ENCODE assay signal across 18 cellular contexts in genomic region chr19:34299576-34299975, GRCh38. TPM values are rescaled to one million over a fixed set of nuclear protein-coding genes. Genes with fewer than 3 reads are reported as not detected.
DNase-seq lines count a peak whose midpoint lies in the region; ATAC-seq and TF ChIP-seq lines count a peak whose summit lies in the region.
"Had no signal": no experiment of that assay in that cellular context is flagged by ENCODE, and none has a peak within 500 bp of the region (broad histone marks: within the 10 kb centered on the region; RNA-seq: fewer than 3 reads in every experiment).

No MANE protein-coding gene starts in this region.

- H3K36me3 Mint-ChIP-seq in activated T-cell treated with anti-CD3 and anti-CD28 coated beads, Interleukin-2, amount 50 U/mL, for 24 hours (ENCODE audit: low read depth), result peaks cover 28% of the 10 kb centered on the region
- H3K36me3 Mint-ChIP-seq in endothelial cell (ENCODE audit: low read depth, unreplicated experiment), result peaks cover 11% of the 10 kb centered on the region
- peaks cover 0 to 27% (median 14%) of the 10 kb centered on the region in 5 donors for H3K36me3 Mint-ChIP-seq in naive thymus-derived CD4-positive, alpha-beta T cell
- H3K36me3 Mint-ChIP-seq in type B pancreatic cell, result peaks cover 14% of the 10 kb centered on the region

- POLR2A ChIA-PET in naive thymus-derived CD4-positive, alpha-beta T cell (lab: Charles Lee), result no interaction called here

- no peak overlapping the region for H3K27ac ChIP-seq in naive thymus-derived CD4-positive, alpha-beta T cell (ENCODE audit: low read depth, low read length)
- H3K27ac ChIP-seq: GM23248 had no signal

- H3K27me3 ChIP-seq in naive thymus-derived CD4-positive, alpha-beta T cell (ENCODE audit: control insufficient read depth in 2 of 2, insufficient read depth in 2 of 2, low read length in 2 of 2), result no peaks in the 10 kb centered on the region

- H3K4me1 ChIP-seq in naive thymus-derived CD4-positive, alpha-beta T cell (ENCODE audit: control insufficient read depth in 2 of 2, insufficient read depth in 2 of 2, low read length in 2 of 2), result no peaks in the 10 kb centered on the region

- peaks cover 0 to 18% (median 8%) of the 10 kb centered on the region in 3 experiments for H3K36me3 ChIP-seq in naive thymus-derived CD4-positive, alpha-beta T cell (ENCODE audit: control insufficient read depth in 2 of 3, insufficient read depth in 3 of 3, low read length in 3 of 3)

- H3K4me3 ChIP-seq in naive thymus-derived CD4-positive, alpha-beta T cell (ENCODE audit: low read length), result no peak overlapping the region
- H3K4me3 ChIP-seq: GM23248 had no signal

- no peak for ATAC-seq in naive thymus-derived CD4-positive, alpha-beta T cell
- no peak for ATAC-seq in Right ventricle myocardium superior (ENCODE audit: poor library complexity)
- ATAC-seq: HCT116 had no signal

- no peaks in the 10 kb centered on the region for H3K9me3 Mint-ChIP-seq in activated T-cell treated with anti-CD3 and anti-CD28 coated beads, Interleukin-2, amount 50 U/mL, for 24 hours
- H3K9me3 Mint-ChIP-seq in endothelial cell (ENCODE audit: unreplicated experiment) (no peaks in the 10 kb centered on the region), type B pancreatic cell (no peaks in the 10 kb centered on the region)
- H3K9me3 Mint-ChIP-seq in naive thymus-derived CD4-positive, alpha-beta T cell, result no peaks in the 10 kb centered on the region

- no peaks in the 10 kb centered on the region for H3K9me3 ChIP-seq in naive thymus-derived CD4-positive, alpha-beta T cell (ENCODE audit: control insufficient read depth in 2 of 3, low read length in 3 of 3)

- CTCF ChIA-PET in naive thymus-derived CD4-positive, alpha-beta T cell (lab: Charles Lee), result no interaction called here

- no peaks in the 10 kb centered on the region for H3K27me3 Mint-ChIP-seq in activated T-cell treated with anti-CD3 and anti-CD28 coated beads, Interleukin-2, amount 50 U/mL, for 24 hours
- peaks cover 1% of the 10 kb centered on the region for H3K27me3 Mint-ChIP-seq in endothelial cell (ENCODE audit: unreplicated experiment)
- H3K27me3 Mint-ChIP-seq in naive thymus-derived CD4-positive, alpha-beta T cell, result no peaks in the 10 kb centered on the region
- H3K27me3 Mint-ChIP-seq in type B pancreatic cell, result no peaks in the 10 kb centered on the region

- DNase-seq in activated T-cell treated with anti-CD3 and anti-CD28 coated beads, Interleukin-2, amount 50 U/mL, for 24 hours, result no peak
- no peak for DNase-seq in activated T-cell treated with anti-CD3 and anti-CD28 coated beads, Interleukin-2, amount 50 U/mL, for 1 hour
- DNase-seq in endothelial cell (ENCODE audit: low spot score) (no peak), type B pancreatic cell (ENCODE audit: extremely low spot score, unreplicated experiment) (no peak), epidermal melanocyte (ENCODE audit: insufficient read length, low spot score) (no peak), Right ventricle myocardium superior (no peak), HuH-7 (ENCODE audit: low spot score) (no peak)
- no peak for DNase-seq in naive thymus-derived CD4-positive, alpha-beta T cell
- DNase-seq: AML-193, Calu3, DND-41, GDM1, GM23248, KBM-7, NCI-H1092 treated with DMSO at 0.1 percent for 48 hours, NCI-H187, NCI-H446 had no signal

- intact Hi-C loops in naive thymus-derived CD4-positive, alpha-beta T cell (cut with micrococcal nuclease), result no loop called here
- intact Hi-C loops in Right ventricle myocardium superior (cut with DNase I), result no loop called here

- TF ChIP-seq CTCF in endothelial cell (IDR thresholded peaks at IDR 0.05; ENCODE audit: unreplicated experiment), result no peak
- no peak for TF ChIP-seq CTCF in type B pancreatic cell (conservative IDR thresholded peaks at IDR 0.05)

- H3K4me3 Mint-ChIP-seq in activated T-cell treated with anti-CD3 and anti-CD28 coated beads, Interleukin-2, amount 50 U/mL, for 24 hours, result no peak overlapping the region
- no peak overlapping the region for H3K4me3 Mint-ChIP-seq in endothelial cell (ENCODE audit: unreplicated experiment)
- H3K4me3 Mint-ChIP-seq in naive thymus-derived CD4-positive, alpha-beta T cell, result no peak overlapping the region
- H3K4me3 Mint-ChIP-seq in type B pancreatic cell, result no peak overlapping the region

- H3K27ac Mint-ChIP-seq in activated T-cell treated with anti-CD3 and anti-CD28 coated beads, Interleukin-2, amount 50 U/mL, for 24 hours, result peak overlapping the region; percentile 0
- peak overlapping the region; percentile 89 for H3K27ac Mint-ChIP-seq in endothelial cell (ENCODE audit: unreplicated experiment)
- H3K27ac Mint-ChIP-seq in naive thymus-derived CD4-positive, alpha-beta T cell, result peak overlapping the region in 8 of 9 donors; percentile 36 to 82 (median 66)
- peak overlapping the region; percentile 49 for H3K27ac Mint-ChIP-seq in type B pancreatic cell

- H3K4me1 Mint-ChIP-seq in activated T-cell treated with anti-CD3 and anti-CD28 coated beads, Interleukin-2, amount 50 U/mL, for 24 hours (ENCODE audit: low read depth), result peaks cover 4% of the 10 kb centered on the region
- peaks cover 18% of the 10 kb centered on the region for H3K4me1 Mint-ChIP-seq in endothelial cell (ENCODE audit: unreplicated experiment)
- H3K4me1 Mint-ChIP-seq in naive thymus-derived CD4-positive, alpha-beta T cell, result peaks cover 2 to 40% (median 19%) of the 10 kb centered on the region in 7 donors
- peaks cover 3% of the 10 kb centered on the region for H3K4me1 Mint-ChIP-seq in type B pancreatic cell (ENCODE audit: unreplicated experiment)

RNA-seq across cellular contexts. Expression of gene GARRE1, which starts 45.2 kb away (rescaled TPM):
- total RNA-seq in endothelial cell (ENCODE audit: unreplicated experiment) (49.0 TPM), type B pancreatic cell (ENCODE audit: low replicate concordance) (22.5 and 22.8 TPM in 2 replicates), Right ventricle myocardium superior (15.3 TPM)
- 10 to 100 TPM; 11.7 to 57.2 (median 38.0) TPM for total RNA-seq in naive thymus-derived CD4-positive, alpha-beta T cell
- polyA plus RNA-seq in naive thymus-derived CD4-positive, alpha-beta T cell, result 1 to 10 TPM; 5.3 to 9.0 TPM

Comparison
In these comparisons a context has a peak if more than half of its experiments do, and no peak if none do; other contexts are left out.
1. H3K27ac Mint-ChIP-seq: peak in every context shown above with its lines; median percentile 89 in endothelial cell; 66 in naive thymus-derived CD4-positive, alpha-beta T cell; 49 in type B pancreatic cell; 0 in activated T-cell treated with anti-CD3 and anti-CD28 coated beads, Interleukin-2, amount 50 U/mL, for 24 hours.